ENCODE assay signal across 22 cellular contexts in the genomic region with DNA sequence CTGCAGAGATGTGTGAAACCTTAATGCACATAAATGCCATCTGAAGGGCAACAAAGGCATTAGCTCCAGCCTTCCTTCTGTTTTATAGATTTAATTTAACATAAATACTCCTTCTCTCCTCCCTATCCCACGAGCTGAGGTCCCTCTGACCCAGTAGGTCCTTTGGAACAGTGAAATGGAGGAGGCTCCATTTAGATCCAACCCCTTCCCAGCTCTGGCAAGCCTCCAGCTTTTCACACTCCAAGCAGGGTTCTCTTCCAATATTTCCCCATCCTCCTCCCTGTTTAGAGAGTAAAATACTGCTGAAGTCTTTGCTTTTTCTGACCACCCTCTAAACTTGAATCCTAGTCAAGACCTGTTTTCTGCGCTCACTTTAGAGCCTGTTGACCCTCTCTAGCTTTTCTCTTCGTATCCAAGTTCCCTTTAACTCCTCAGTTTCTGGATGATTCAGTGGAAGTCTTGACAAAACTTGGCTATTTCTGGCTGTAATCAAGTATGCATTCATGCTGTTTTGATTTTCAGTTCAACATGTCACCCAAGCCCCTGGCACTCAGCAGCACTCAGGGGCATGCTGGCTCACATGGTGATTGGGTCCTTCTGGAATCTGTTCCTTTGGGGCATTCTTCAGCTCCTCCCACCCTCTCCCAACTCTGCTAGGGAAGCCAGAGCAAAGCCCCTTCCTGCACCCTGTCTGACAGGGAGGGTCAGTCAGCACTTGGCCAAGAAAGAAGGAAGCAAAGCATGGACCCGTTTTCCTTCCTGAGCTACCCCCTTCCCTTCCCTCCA. TPM values are rescaled to one million over a fixed set of nuclear protein-coding genes. Genes with fewer than 3 reads are reported as not detected.
DNase-seq lines count a peak whose midpoint lies in the region; ATAC-seq and TF ChIP-seq lines count a peak whose summit lies in the region.
"Had no signal": no experiment of that assay in that cellular context is flagged by ENCODE, and none has a peak within 500 bp of the region (broad histone marks: within the 10 kb centered on the region; RNA-seq: fewer than 3 reads in every experiment).

No MANE protein-coding gene starts in this region.

- peaks cover 3% of the 10 kb centered on the region; the same call in 1 of the 2 replicates for H3K4me1 ChIP-seq in GM23338 (ENCODE audit: insufficient read depth)
- H3K4me1 ChIP-seq: upper lobe of left lung had no signal

- H3K27ac Mint-ChIP-seq in GM23338 (no peak overlapping the region; the same call in 1 of the 2 replicates), chondrocyte (ENCODE audit: unreplicated experiment) (peak overlapping the region; percentile 15), nephron (peak overlapping the region; percentile 88 to 94 (median 90)), T-cell (no peak overlapping the region)
- H3K27ac Mint-ChIP-seq: activated CD4-positive, alpha-beta T cell treated with anti-CD3 and anti-CD28 coated beads, Interleukin-2, amount 10 ng/mL, durations not matched to agents 24 days and 14 days; activated naive CD4-positive, alpha-beta T cell treated with anti-CD3 and anti-CD28 coated beads, Interleukin-2, amount 10 ng/mL, durations not matched to agents 7 days and 5 days; HFFc6; natural killer cell; stimulated activated naive CD8-positive, alpha-beta T cell treated with anti-CD3 and anti-CD28 coated beads, Interleukin-15, amount 100 ng/mL, for 72 hours had no signal

- no peaks in the 10 kb centered on the region for H3K36me3 ChIP-seq in GM23338 (ENCODE audit: insufficient read depth)
- H3K36me3 ChIP-seq: ovary, upper lobe of left lung had no signal

- H3K4me3 Mint-ChIP-seq in GM23338 (no peak overlapping the region), chondrocyte (ENCODE audit: unreplicated experiment) (no peak overlapping the region), nephron (peak overlapping the region; percentile 33 to 52 (median 46)), T-cell (no peak overlapping the region)
- H3K4me3 Mint-ChIP-seq: activated CD4-positive, alpha-beta T cell treated with anti-CD3 and anti-CD28 coated beads, Interleukin-2, amount 10 ng/mL, durations not matched to agents 24 days and 14 days; activated naive CD4-positive, alpha-beta T cell treated with anti-CD3 and anti-CD28 coated beads, Interleukin-2, amount 10 ng/mL, durations not matched to agents 7 days and 5 days; HFFc6; natural killer cell; stimulated activated naive CD8-positive, alpha-beta T cell treated with anti-CD3 and anti-CD28 coated beads, Interleukin-15, amount 100 ng/mL, for 72 hours had no signal

- H3K79me2 ChIP-seq in GM23338 (replicated peaks; ENCODE audit: insufficient read depth): no peaks in the 10 kb centered on the region

- TF ChIP-seq CTCF in GM23338 (conservative IDR thresholded peaks at IDR 0.05; ENCODE audit: low read depth in 2 of 2) (no peak), chondrocyte (IDR thresholded peaks at IDR 0.05) (no peak), nephron (IDR thresholded peaks at IDR 0.05; ENCODE audit: unreplicated experiment in 3 of 3) (no peak)

- H3K4me3 ChIP-seq in GM23338: no peak overlapping the region
- H3K4me3 ChIP-seq: ovary, upper lobe of left lung had no signal

- ATAC-seq in GM23338 (peak; percentile 44; the same call in 2 of the 3 replicates), T-cell (replicated peaks in 1 of 4) (no peak)
- ATAC-seq: left colon; natural killer cell; stimulated activated naive CD8-positive, alpha-beta T cell treated with anti-CD3 and anti-CD28 coated beads, Interleukin-15, amount 100 ng/mL, for 72 hours had no signal

- H3K9me3 Mint-ChIP-seq in GM23338 (no peaks in the 10 kb centered on the region), chondrocyte (ENCODE audit: low read depth) (no peaks in the 10 kb centered on the region), nephron (no peaks in the 10 kb centered on the region), T-cell (no peaks in the 10 kb centered on the region)
- H3K9me3 Mint-ChIP-seq: activated CD4-positive, alpha-beta T cell treated with anti-CD3 and anti-CD28 coated beads, Interleukin-2, amount 10 ng/mL, durations not matched to agents 24 days and 14 days; activated naive CD4-positive, alpha-beta T cell treated with anti-CD3 and anti-CD28 coated beads, Interleukin-2, amount 10 ng/mL, durations not matched to agents 7 days and 5 days; HFFc6; natural killer cell; stimulated activated naive CD8-positive, alpha-beta T cell treated with anti-CD3 and anti-CD28 coated beads, Interleukin-15, amount 100 ng/mL, for 72 hours had no signal

- H3K4me1 Mint-ChIP-seq in GM23338 (peaks cover 9% of the 10 kb centered on the region; the same call in 2 of the 3 replicates), chondrocyte (ENCODE audit: low read depth) (peaks cover 7% of the 10 kb centered on the region), nephron (peaks cover 63% of the 10 kb centered on the region), T-cell (peaks cover 0 to 7% (median 2%) of the 10 kb centered on the region in 3 donors)
- H3K4me1 Mint-ChIP-seq: activated CD4-positive, alpha-beta T cell treated with anti-CD3 and anti-CD28 coated beads, Interleukin-2, amount 10 ng/mL, durations not matched to agents 24 days and 14 days; activated naive CD4-positive, alpha-beta T cell treated with anti-CD3 and anti-CD28 coated beads, Interleukin-2, amount 10 ng/mL, durations not matched to agents 7 days and 5 days; CD14-positive monocyte; natural killer cell had no signal

- peaks cover 13% of the 10 kb centered on the region for H3K27me3 Mint-ChIP-seq in GM23338 (ENCODE audit: insufficient read depth, low read depth, poor library complexity)
- H3K27me3 Mint-ChIP-seq in chondrocyte (ENCODE audit: low read depth): peaks cover 16% of the 10 kb centered on the region
- peaks cover 4% of the 10 kb centered on the region for H3K27me3 Mint-ChIP-seq in nephron (ENCODE audit: low read depth)
- H3K27me3 Mint-ChIP-seq in T-cell: peaks cover 16 to 22% of the 10 kb centered on the region in 2 donors

- peak; percentile 17 for DNase-seq in ELF-1 (ENCODE audit: low read depth, low spot score)
- no peak for DNase-seq in GM23338 (ENCODE audit: low spot score)
- DNase-seq in chondrocyte (ENCODE audit: low spot score): no peak
- DNase-seq in T-cell: no peak
- no peak for DNase-seq in amniotic stem cell (lab: John Stamatoyannopoulos, UW)
- no peak for DNase-seq in NCI-H1417 (lab: John Stamatoyannopoulos, UW)
- no peak for DNase-seq in germinal center (ENCODE audit: low spot score)
- DNase-seq: activated CD4-positive, alpha-beta T cell treated with anti-CD3 and anti-CD28 coated beads, Interleukin-2, amount 10 ng/mL, durations not matched to agents 24 days and 14 days; activated naive CD4-positive, alpha-beta T cell treated with anti-CD3 and anti-CD28 coated beads, Interleukin-2, amount 10 ng/mL, durations not matched to agents 7 days and 5 days; activated T-cell treated with anti-CD3 and anti-CD28 coated beads, Interleukin-2, amount 50 U/mL, for 48 hours; central memory CD4-positive, alpha-beta T cell; HFFc6; left colon; natural killer cell; NCI-H1436; NCI-H748 treated with DMSO at 0.1 percent for 48 hours; stimulated activated naive CD8-positive, alpha-beta T cell treated with anti-CD3 and anti-CD28 coated beads, Interleukin-15, amount 100 ng/mL, for 72 hours; upper lobe of left lung had no signal

- H3K9me2 ChIP-seq in GM23338 (ENCODE audit: insufficient read depth): no peaks in the 10 kb centered on the region

- H4K20me1 ChIP-seq in GM23338 (replicated peaks; ENCODE audit: insufficient read depth): no peaks in the 10 kb centered on the region

- CTCF ChIA-PET in T-cell (lab: Charles Lee): no interaction called here

- H3K36me3 Mint-ChIP-seq in GM23338 (ENCODE audit: low read depth) (no peaks in the 10 kb centered on the region), chondrocyte (ENCODE audit: low read depth) (no peaks in the 10 kb centered on the region), nephron (ENCODE audit: low read depth) (peaks cover 9% of the 10 kb centered on the region), T-cell (no peaks in the 10 kb centered on the region)
- H3K36me3 Mint-ChIP-seq: activated naive CD4-positive, alpha-beta T cell treated with anti-CD3 and anti-CD28 coated beads, Interleukin-2, amount 10 ng/mL, durations not matched to agents 7 days and 5 days; natural killer cell had no signal

- no peak overlapping the region for H2AFZ ChIP-seq in GM23338

- no peak overlapping the region for H3K27ac ChIP-seq in GM23338 (ENCODE audit: low read depth)
- H3K27ac ChIP-seq: ovary, upper lobe of left lung, VCaP had no signal

- POLR2A ChIA-PET in T-cell (lab: Charles Lee): no interaction called here

- H3K27me3 ChIP-seq in GM23338 (ENCODE audit: insufficient read depth): peaks cover 21% of the 10 kb centered on the region
- H3K27me3 ChIP-seq: ovary had no signal

- no peak overlapping the region for H3K4me2 ChIP-seq in GM23338

- H3F3A ChIP-seq in GM23338 (replicated peaks; ENCODE audit: low read depth): no peaks in the 10 kb centered on the region

TF ChIP-seq in GM23338, 12 proteins besides CTCF, POLR2A, EP300 and RAD21:
- no peak for TF ChIP-seq ZNF331 (CRISPR knock-in tag; IDR thresholded peaks at IDR 0.05; ENCODE audit: low read depth)
- no peak for TF ChIP-seq POLR2AphosphoS5 (IDR thresholded peaks at IDR 0.05; ENCODE audit: low read depth)
- TF ChIP-seq, protein P1, sequence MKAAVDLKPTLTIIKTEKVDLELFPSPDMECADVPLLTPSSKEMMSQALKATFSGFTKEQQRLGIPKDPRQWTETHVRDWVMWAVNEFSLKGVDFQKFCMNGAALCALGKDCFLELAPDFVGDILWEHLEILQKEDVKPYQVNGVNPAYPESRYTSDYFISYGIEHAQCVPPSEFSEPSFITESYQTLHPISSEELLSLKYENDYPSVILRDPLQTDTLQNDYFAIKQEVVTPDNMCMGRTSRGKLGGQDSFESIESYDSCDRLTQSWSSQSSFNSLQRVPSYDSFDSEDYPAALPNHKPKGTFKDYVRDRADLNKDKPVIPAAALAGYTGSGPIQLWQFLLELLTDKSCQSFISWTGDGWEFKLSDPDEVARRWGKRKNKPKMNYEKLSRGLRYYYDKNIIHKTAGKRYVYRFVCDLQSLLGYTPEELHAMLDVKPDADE (IDR thresholded peaks at IDR 0.05): no peak
- no peak for TF ChIP-seq EZH2 (IDR thresholded peaks at IDR 0.05; ENCODE audit: low read depth, unreplicated experiment)
- no peak for TF ChIP-seq JUNB (IDR thresholded peaks at IDR 0.05; ENCODE audit: unreplicated experiment)
- TF ChIP-seq CREB1 (CRISPR knock-in tag; IDR thresholded peaks at IDR 0.05; ENCODE audit: low read depth): no peak
TF ChIP-seq in GM23338: peak in this region for 0.

RNA-seq across cellular contexts. Expression of a gene that starts 6.8 kb away (rescaled TPM):
- 1.0 and 2.5 TPM in 2 replicates for total RNA-seq in GM23338 (2014; rRNA removed; shearing (Covaris generic))
- polyA plus RNA-seq in GM23338 (2016; fragmentation: Nextera tagmentation; extraction: Ambion mirVana): 0.64 and 0.89 TPM in 2 replicates
- total RNA-seq in chondrocyte (0.87 to 3.7 TPM (median 1.8 TPM) in 3 replicates), T-cell (10 to 100 TPM in 1 of 5 donors, 1 to 10 TPM in 4; 2.5 to 18.4 (median 5.4) TPM)

Comparison
In these comparisons a context has a peak if more than half of its experiments do, and no peak if none do; other contexts are left out.
1. H3K27ac Mint-ChIP-seq: peak in chondrocyte (single experiment) and nephron (3 of 3); none in GM23338 (single experiment) and T-cell (0 of 2).
2. H3K4me3 Mint-ChIP-seq: peak in nephron (3 of 3); none in GM23338 (single experiment), chondrocyte (single experiment) and T-cell (0 of 3).